ENCODE assay signal across 2 cellular contexts in the genomic region with DNA sequence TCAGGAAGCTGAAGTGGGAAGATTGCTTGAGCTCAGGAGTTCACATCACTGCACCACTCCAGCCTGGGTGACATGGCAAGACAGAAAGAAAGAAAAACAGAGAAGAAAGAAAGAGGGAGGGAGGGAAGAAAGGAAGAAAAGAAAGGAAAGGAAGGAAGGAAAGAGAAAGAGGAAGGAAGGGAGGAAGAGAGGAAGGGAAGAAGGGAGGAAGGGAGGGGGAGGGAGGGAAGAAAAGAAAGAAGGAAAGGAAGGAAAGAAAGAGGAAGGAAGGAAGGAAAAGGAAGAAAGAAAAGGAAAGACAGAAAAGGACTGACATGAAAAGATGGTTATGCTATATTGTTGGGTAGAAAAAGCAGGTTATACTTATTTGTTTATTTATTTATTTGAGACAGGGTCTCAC.
TF ChIP-seq lines count a peak whose summit lies in the region.

No MANE protein-coding gene starts in this region.

TF ChIP-seq in HEK293, 187 proteins besides CTCF, POLR2A, EP300 and RAD21:
- TF ChIP-seq, protein P1, sequence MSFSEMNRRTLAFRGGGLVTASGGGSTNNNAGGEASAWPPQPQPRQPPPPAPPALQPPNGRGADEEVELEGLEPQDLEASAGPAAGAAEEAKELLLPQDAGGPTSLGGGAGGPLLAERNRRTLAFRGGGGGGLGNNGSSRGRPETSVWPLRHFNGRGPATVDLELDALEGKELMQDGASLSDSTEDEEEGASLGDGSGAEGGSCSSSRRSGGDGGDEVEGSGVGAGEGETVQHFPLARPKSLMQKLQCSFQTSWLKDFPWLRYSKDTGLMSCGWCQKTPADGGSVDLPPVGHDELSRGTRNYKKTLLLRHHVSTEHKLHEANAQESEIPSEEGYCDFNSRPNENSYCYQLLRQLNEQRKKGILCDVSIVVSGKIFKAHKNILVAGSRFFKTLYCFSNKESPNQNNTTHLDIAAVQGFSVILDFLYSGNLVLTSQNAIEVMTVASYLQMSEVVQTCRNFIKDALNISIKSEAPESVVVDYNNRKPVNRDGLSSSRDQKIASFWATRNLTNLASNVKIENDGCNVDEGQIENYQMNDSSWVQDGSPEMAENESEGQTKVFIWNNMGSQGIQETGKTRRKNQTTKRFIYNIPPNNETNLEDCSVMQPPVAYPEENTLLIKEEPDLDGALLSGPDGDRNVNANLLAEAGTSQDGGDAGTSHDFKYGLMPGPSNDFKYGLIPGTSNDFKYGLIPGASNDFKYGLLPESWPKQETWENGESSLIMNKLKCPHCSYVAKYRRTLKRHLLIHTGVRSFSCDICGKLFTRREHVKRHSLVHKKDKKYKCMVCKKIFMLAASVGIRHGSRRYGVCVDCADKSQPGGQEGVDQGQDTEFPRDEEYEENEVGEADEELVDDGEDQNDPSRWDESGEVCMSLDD (tag by site-specific recombination; IDR thresholded peaks at IDR 0.05), result no peak
- TF ChIP-seq ZNF624 (tag by site-specific recombination; IDR thresholded peaks at IDR 0.05), result no peak
- TF ChIP-seq ZNF658 (tag by site-specific recombination; IDR thresholded peaks at IDR 0.05), result no peak
- TF ChIP-seq ZNF473 (tag by site-specific recombination; IDR thresholded peaks at IDR 0.05), result no peak
- no peak for TF ChIP-seq YY2 (tag by site-specific recombination; IDR thresholded peaks at IDR 0.05)
- peak; percentile 81 for TF ChIP-seq PRDM1 (tag by site-specific recombination; IDR thresholded peaks at IDR 0.05)
- TF ChIP-seq ZNF10 (tag by site-specific recombination; IDR thresholded peaks at IDR 0.05), result no peak
- TF ChIP-seq ZNF366 (tag by site-specific recombination; conservative IDR thresholded peaks at IDR 0.05), result peak; percentile 99
- no peak for TF ChIP-seq FEZF1 (tag by site-specific recombination; IDR thresholded peaks at IDR 0.05)

TF ChIP-seq in GM12878, 131 proteins besides CTCF, POLR2A, EP300 and RAD21:
- no peak for TF ChIP-seq MTA3 (IDR thresholded peaks at IDR 0.05; ENCODE audit: borderline replicate concordance, low read length)
- TF ChIP-seq, protein P2, sequence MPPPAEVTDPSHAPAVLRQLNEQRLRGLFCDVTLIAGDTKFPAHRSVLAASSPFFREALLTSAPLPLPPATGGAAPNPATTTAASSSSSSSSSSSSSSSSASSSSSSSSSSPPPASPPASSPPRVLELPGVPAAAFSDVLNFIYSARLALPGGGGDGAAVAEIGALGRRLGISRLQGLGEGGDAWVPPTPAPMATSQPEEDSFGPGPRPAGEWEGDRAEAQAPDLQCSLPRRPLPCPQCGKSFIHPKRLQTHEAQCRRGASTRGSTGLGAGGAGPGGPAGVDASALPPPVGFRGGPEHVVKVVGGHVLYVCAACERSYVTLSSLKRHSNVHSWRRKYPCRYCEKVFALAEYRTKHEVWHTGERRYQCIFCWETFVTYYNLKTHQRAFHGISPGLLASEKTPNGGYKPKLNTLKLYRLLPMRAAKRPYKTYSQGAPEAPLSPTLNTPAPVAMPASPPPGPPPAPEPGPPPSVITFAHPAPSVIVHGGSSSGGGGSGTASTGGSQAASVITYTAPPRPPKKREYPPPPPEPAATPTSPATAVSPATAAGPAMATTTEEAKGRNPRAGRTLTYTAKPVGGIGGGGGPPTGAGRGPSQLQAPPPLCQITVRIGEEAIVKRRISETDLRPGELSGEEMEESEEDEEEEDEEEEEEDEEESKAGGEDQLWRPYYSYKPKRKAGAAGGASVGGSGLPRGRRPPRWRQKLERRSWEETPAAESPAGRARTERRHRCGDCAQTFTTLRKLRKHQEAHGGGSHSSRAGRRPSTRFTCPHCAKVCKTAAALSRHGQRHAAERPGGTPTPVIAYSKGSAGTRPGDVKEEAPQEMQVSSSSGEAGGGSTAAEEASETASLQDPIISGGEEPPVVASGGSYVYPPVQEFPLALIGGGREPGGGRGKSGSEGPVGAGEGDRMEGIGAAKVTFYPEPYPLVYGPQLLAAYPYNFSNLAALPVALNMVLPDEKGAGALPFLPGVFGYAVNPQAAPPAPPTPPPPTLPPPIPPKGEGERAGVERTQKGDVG (CRISPR knock-in tag; IDR thresholded peaks at IDR 0.05), result no peak
- TF ChIP-seq MXI1 (IDR thresholded peaks at IDR 0.05; ENCODE audit: low read depth, low read length), result no peak
- TF ChIP-seq STAT1 (conservative IDR thresholded peaks at IDR 0.05), result no peak
- no peak for TF ChIP-seq RFX5 (IDR thresholded peaks at IDR 0.05; ENCODE audit: low read depth, low read length)
- no peak for TF ChIP-seq IKZF2 (IDR thresholded peaks at IDR 0.05)
- TF ChIP-seq WRNIP1 (IDR thresholded peaks at IDR 0.05; ENCODE audit: borderline replicate concordance, low read depth, low read length), result no peak
- TF ChIP-seq ZZZ3 (IDR thresholded peaks at IDR 0.05; ENCODE audit: control insufficient read depth, insufficient read length, low read depth), result no peak
- TF ChIP-seq HDGF (IDR thresholded peaks at IDR 0.05), result no peak
